In genomic region chr3:89340431-89340830, GRCh38 we compare ENCODE assay signal across 17 cellular contexts.
A peak's percentile ranks its signal among the peaks of the same experiment; 100 is the strongest.
DNase-seq lines count a peak whose midpoint lies in the region; ATAC-seq and TF ChIP-seq lines count a peak whose summit lies in the region.
"Had no signal": no experiment of that assay in that cellular context is flagged by ENCODE, and none has a peak within 500 bp of the region (broad histone marks: within the 10 kb centered on the region; RNA-seq: fewer than 3 reads in every experiment).

No MANE protein-coding gene starts in this region.

- peak overlapping the region; percentile 38 to 89 (median 63) for H3K27ac Mint-ChIP-seq in nephron

- peak; percentile 55 for DNase-seq in adipocyte (ENCODE audit: low read depth)
- DNase-seq in fibroblast of gingiva (ENCODE audit: low read depth), result peak; percentile 56
- no peak for DNase-seq in HEK293T (ENCODE audit: extremely low spot score)
- no peak for DNase-seq in NCI-H1417 treated with DMSO at 0.1 percent for 48 hours (lab: John Stamatoyannopoulos, UW)
- DNase-seq: DND-41, GDM1, GM23248, KBM-7, NCI-H1436 treated with DMSO at 0.1 percent for 48 hours, NCI-H2081, NCI-H774 had no signal

- CTCF ChIA-PET in HEK293T (lab: Yijun Ruan, JAX), result no interaction called here

- no peak for TF ChIP-seq CTCF in nephron (IDR thresholded peaks at IDR 0.05; ENCODE audit: unreplicated experiment in 3 of 3)

- POLR2A ChIA-PET in HEK293T (lab: Yijun Ruan, JAX), result no interaction called here

- no peaks in the 10 kb centered on the region for H3K27me3 ChIP-seq in adipocyte (replicated peaks; ENCODE audit: control insufficient read depth, insufficient read depth, low read length)

- H3K4me1 ChIP-seq in adipocyte (ENCODE audit: control insufficient read depth, insufficient read depth, low read length), result peaks cover 5% of the 10 kb centered on the region

- H3K9ac ChIP-seq in adipocyte (ENCODE audit: low read length), result no peak overlapping the region
- H3K9ac ChIP-seq: GM23248 had no signal

- ATAC-seq in GM21423 (IDR thresholded peaks at IDR 0.05; ENCODE audit: unreplicated experiment), result no peak
- ATAC-seq in HG02763 (IDR thresholded peaks at IDR 0.05; ENCODE audit: unreplicated experiment), result no peak
- ATAC-seq: GM12878, HCT116, Right ventricle myocardium inferior had no signal

- peaks cover 17% of the 10 kb centered on the region for H3K4me1 Mint-ChIP-seq in nephron

- no peak overlapping the region for H3K4me3 Mint-ChIP-seq in nephron

- no peaks in the 10 kb centered on the region for H3K36me3 ChIP-seq in adipocyte (ENCODE audit: control insufficient read depth, insufficient read depth, low read length, severe bottlenecking)

- H3K4me3 ChIP-seq in adipocyte (ENCODE audit: low read length), result no peak overlapping the region
- H3K4me3 ChIP-seq: GM12878, GM23248 had no signal

- H3K9me3 ChIP-seq in adipocyte (ENCODE audit: control insufficient read depth, low read length), result no peaks in the 10 kb centered on the region

- H3K27me3 Mint-ChIP-seq in nephron (ENCODE audit: low read depth), result peaks cover 4% of the 10 kb centered on the region

- H3K36me3 Mint-ChIP-seq in nephron (ENCODE audit: low read depth), result peaks cover 13% of the 10 kb centered on the region

- peaks cover 4% of the 10 kb centered on the region for H3K9me3 Mint-ChIP-seq in nephron

TF ChIP-seq in HEK293T, 16 proteins besides CTCF, POLR2A, EP300 and RAD21:
- TF ChIP-seq NFRKB (IDR thresholded peaks at IDR 0.05) (no peak), TARDBP (IDR thresholded peaks at IDR 0.05) (no peak), BHLHE40 (IDR thresholded peaks at IDR 0.05; ENCODE audit: borderline replicate concordance) (no peak), ZNF384 (IDR thresholded peaks at IDR 0.05) (no peak), SUZ12 (IDR thresholded peaks at IDR 0.05) (no peak), HDGF (IDR thresholded peaks at IDR 0.05; ENCODE audit: borderline replicate concordance) (no peak), LEF1 (IDR thresholded peaks at IDR 0.05; ENCODE audit: borderline replicate concordance) (no peak), CTBP1 (IDR thresholded peaks at IDR 0.05; ENCODE audit: borderline replicate concordance) (no peak), FOXK2 (IDR thresholded peaks at IDR 0.05) (no peak), FOXA1 (IDR thresholded peaks at IDR 0.05) (no peak), SP1 (IDR thresholded peaks at IDR 0.05) (no peak), L3MBTL2 (conservative IDR thresholded peaks at IDR 0.05) (no peak), ELF4 (IDR thresholded peaks at IDR 0.05) (no peak), ARNT (IDR thresholded peaks at IDR 0.05) (no peak), FOXM1 (IDR thresholded peaks at IDR 0.05; ENCODE audit: borderline replicate concordance) (no peak), PKNOX1 (IDR thresholded peaks at IDR 0.05) (no peak)
TF ChIP-seq in HEK293T: peak in this region for 0.

Comparison
In these comparisons a context has a peak if more than half of its experiments do, and no peak if none do; other contexts are left out.
1. DNase-seq: peak in adipocyte (single experiment) and fibroblast of gingiva (single experiment); none in HEK293T (single experiment) and NCI-H1417 treated with DMSO at 0.1 percent for 48 hours (single experiment).